ENCODE assay signal across 14 cellular contexts in the genomic region with DNA sequence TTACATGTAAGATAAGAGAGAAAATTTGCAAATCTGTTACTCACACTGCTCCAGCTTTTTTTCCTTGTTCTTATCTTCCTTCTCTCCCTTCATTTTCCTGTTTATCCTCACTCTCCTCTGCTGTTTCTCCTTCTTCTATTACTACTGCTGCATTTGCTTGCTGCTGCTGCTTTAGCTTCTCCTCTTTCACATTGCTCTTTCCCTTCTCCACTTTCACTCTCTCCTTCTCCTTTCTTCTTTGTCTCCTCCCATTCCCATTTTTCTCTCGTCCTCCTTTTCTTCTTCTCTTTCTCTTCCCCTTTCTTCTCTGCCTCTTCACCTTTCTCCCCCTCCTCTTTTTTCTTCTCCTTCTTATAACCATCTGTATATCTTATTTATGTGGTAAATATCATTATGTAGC.
DNase-seq lines count a peak whose midpoint lies in the region; ATAC-seq and TF ChIP-seq lines count a peak whose summit lies in the region.
"Had no signal": no experiment of that assay in that cellular context is flagged by ENCODE, and none has a peak within 500 bp of the region (broad histone marks: within the 10 kb centered on the region; RNA-seq: fewer than 3 reads in every experiment).

No MANE protein-coding gene starts in this region.

- no peaks in the 10 kb centered on the region for H3K79me2 ChIP-seq in OCI-LY7 (ENCODE audit: insufficient read depth, low read depth, low read length)

- CTCF ChIA-PET in activated CD8-positive, alpha-beta memory T cell treated with anti-CD3 and anti-CD28 coated beads, Interleukin-2, amount 10 ng/mL, durations not matched to agents 7 days and 5 days (lab: Charles Lee) = no interaction called here
- CTCF ChIA-PET in WTC11 (lab: Charles Lee) = no interaction called here
- CTCF ChIA-PET in OCI-LY7 (lab: Charles Lee; ENCODE audit: unreplicated experiment) = no interaction called here

- H3K9me3 ChIP-seq in OCI-LY7 (ENCODE audit: low read length) = 0 out of 2 replicates have a peak, but pooled peaks cover 4% of the 10 kb centered on the region
- H3K9me3 ChIP-seq: Caco-2 had no signal

- H3K4me3 ChIP-seq in OCI-LY7 (ENCODE audit: low read depth, low read length, poor library complexity, severe bottlenecking) = no peak overlapping the region

- no peak for DNase-seq in activated CD8-positive, alpha-beta memory T cell treated with anti-CD3 and anti-CD28 coated beads, Interleukin-2, amount 10 ng/mL, durations not matched to agents 7 days and 5 days
- DNase-seq in activated CD8-positive, alpha-beta memory T cell treated with anti-CD3 and anti-CD28 coated beads, Interleukin-2, amount 50 U/mL, for 4 hours = no peak
- peak; percentile 31 for DNase-seq in NCI-H69 (lab: John Stamatoyannopoulos, UW)
- DNase-seq in WTC11 (ENCODE audit: low spot score) = no peak
- DNase-seq in nephron progenitor cell = no peak
- DNase-seq in OCI-LY7 (ENCODE audit: low spot score) = no peak
- no peak for DNase-seq in NOMO-1 treated with DMSO at 0.1 percent for 48 hours (lab: John Stamatoyannopoulos, UW; ENCODE audit: unreplicated experiment)
- DNase-seq: ACHN; Caco-2; CD4-positive, alpha-beta T cell; HCEC 1CT; HFFc6 had no signal

- TF ChIP-seq CTCF in WTC11 (IDR thresholded peaks at IDR 0.05) = no peak
- TF ChIP-seq CTCF in nephron progenitor cell (IDR thresholded peaks at IDR 0.05) = no peak
- no peak for TF ChIP-seq CTCF in OCI-LY7 (conservative IDR thresholded peaks at IDR 0.05; ENCODE audit: low read length)

- ATAC-seq in activated CD8-positive, alpha-beta memory T cell treated with anti-CD3 and anti-CD28 coated beads, Interleukin-2, amount 10 ng/mL, durations not matched to agents 7 days and 5 days = no peak
- ATAC-seq in WTC11 = no peak

- H3K4me3 Mint-ChIP-seq in activated CD8-positive, alpha-beta memory T cell treated with anti-CD3 and anti-CD28 coated beads, Interleukin-2, amount 10 ng/mL, durations not matched to agents 7 days and 5 days = no peak overlapping the region
- no peak overlapping the region for H3K4me3 Mint-ChIP-seq in WTC11
- no peak overlapping the region for H3K4me3 Mint-ChIP-seq in nephron progenitor cell
- H3K4me3 Mint-ChIP-seq: CD4-positive, alpha-beta T cell; HFFc6 had no signal

- H3K4me1 ChIP-seq in OCI-LY7 (ENCODE audit: insufficient read depth, low read length, poor library complexity, severe bottlenecking) = no peaks in the 10 kb centered on the region
- H3K4me1 ChIP-seq: Caco-2 had no signal

- intact Hi-C loops in OCI-LY7 (cut with micrococcal nuclease; ENCODE audit: unreplicated experiment) = no loop called here

- no peak overlapping the region for H2AFZ ChIP-seq in OCI-LY7 (ENCODE audit: low read length)

- no peaks in the 10 kb centered on the region for H3K27me3 Mint-ChIP-seq in activated CD8-positive, alpha-beta memory T cell treated with anti-CD3 and anti-CD28 coated beads, Interleukin-2, amount 10 ng/mL, durations not matched to agents 7 days and 5 days
- H3K27me3 Mint-ChIP-seq in WTC11 (ENCODE audit: low read depth) (no peaks in the 10 kb centered on the region), nephron progenitor cell (ENCODE audit: low read depth, poor library complexity) (no peaks in the 10 kb centered on the region)
- H3K27me3 Mint-ChIP-seq: CD4-positive, alpha-beta T cell had no signal

- H3K36me3 Mint-ChIP-seq in activated CD8-positive, alpha-beta memory T cell treated with anti-CD3 and anti-CD28 coated beads, Interleukin-2, amount 10 ng/mL, durations not matched to agents 7 days and 5 days = no peaks in the 10 kb centered on the region
- H3K36me3 Mint-ChIP-seq in WTC11 (no peaks in the 10 kb centered on the region), nephron progenitor cell (ENCODE audit: low read depth) (no peaks in the 10 kb centered on the region)

- peak overlapping the region; percentile 2 for H3K27ac Mint-ChIP-seq in activated CD8-positive, alpha-beta memory T cell treated with anti-CD3 and anti-CD28 coated beads, Interleukin-2, amount 10 ng/mL, durations not matched to agents 7 days and 5 days
- H3K27ac Mint-ChIP-seq in WTC11 (peak overlapping the region; percentile 23), nephron progenitor cell (no peak overlapping the region)
- H3K27ac Mint-ChIP-seq: CD4-positive, alpha-beta T cell; HFFc6 had no signal

- H3K4me2 ChIP-seq in OCI-LY7 (ENCODE audit: low read length) = no peak overlapping the region

- H3K36me3 ChIP-seq in OCI-LY7 (ENCODE audit: insufficient read depth, low read length) = no peaks in the 10 kb centered on the region

- peaks cover 16% of the 10 kb centered on the region for H3K9me3 Mint-ChIP-seq in activated CD8-positive, alpha-beta memory T cell treated with anti-CD3 and anti-CD28 coated beads, Interleukin-2, amount 10 ng/mL, durations not matched to agents 7 days and 5 days (ENCODE audit: low read depth)
- peaks cover 9% of the 10 kb centered on the region for H3K9me3 Mint-ChIP-seq in WTC11
- H3K9me3 Mint-ChIP-seq in nephron progenitor cell = no peaks in the 10 kb centered on the region

- H4K20me1 ChIP-seq in OCI-LY7 (ENCODE audit: insufficient read depth, low read length) = no peaks in the 10 kb centered on the region

- POLR2A ChIA-PET in WTC11 (lab: Charles Lee) = no interaction called here
- POLR2A ChIA-PET in OCI-LY7 (lab: Charles Lee) = no interaction called here

- H3K4me1 Mint-ChIP-seq in activated CD8-positive, alpha-beta memory T cell treated with anti-CD3 and anti-CD28 coated beads, Interleukin-2, amount 10 ng/mL, durations not matched to agents 7 days and 5 days = no peaks in the 10 kb centered on the region
- H3K4me1 Mint-ChIP-seq in WTC11 = 0 out of 2 replicates have a peak, but pooled peaks cover 4% of the 10 kb centered on the region
- no peaks in the 10 kb centered on the region for H3K4me1 Mint-ChIP-seq in nephron progenitor cell

- no peaks in the 10 kb centered on the region for H3K9me2 ChIP-seq in OCI-LY7 (ENCODE audit: insufficient read depth, low read length)

- H3K27ac ChIP-seq in OCI-LY7 (ENCODE audit: low read depth, low read length, poor library complexity, severe bottlenecking) = no peak overlapping the region
- H3K27ac ChIP-seq: C4-2B, HL-60 had no signal

- no TSS peak for BruUV-seq in OCI-LY7 (replicated peaks; lab: Mats Ljungman, UMichigan)

TF ChIP-seq in WTC11, 78 proteins besides CTCF, POLR2A, EP300 and RAD21 (continues in another document):
- no peak for TF ChIP-seq ZNF423 (CRISPR knock-in tag; IDR thresholded peaks at IDR 0.05)
- no peak for TF ChIP-seq MYBL2 (CRISPR knock-in tag; IDR thresholded peaks at IDR 0.05)
- no peak for TF ChIP-seq PRRX2 (CRISPR knock-in tag; IDR thresholded peaks at IDR 0.05)
- TF ChIP-seq ZBTB43 (CRISPR knock-in tag; IDR thresholded peaks at IDR 0.05) = no peak
- TF ChIP-seq, protein P1, sequence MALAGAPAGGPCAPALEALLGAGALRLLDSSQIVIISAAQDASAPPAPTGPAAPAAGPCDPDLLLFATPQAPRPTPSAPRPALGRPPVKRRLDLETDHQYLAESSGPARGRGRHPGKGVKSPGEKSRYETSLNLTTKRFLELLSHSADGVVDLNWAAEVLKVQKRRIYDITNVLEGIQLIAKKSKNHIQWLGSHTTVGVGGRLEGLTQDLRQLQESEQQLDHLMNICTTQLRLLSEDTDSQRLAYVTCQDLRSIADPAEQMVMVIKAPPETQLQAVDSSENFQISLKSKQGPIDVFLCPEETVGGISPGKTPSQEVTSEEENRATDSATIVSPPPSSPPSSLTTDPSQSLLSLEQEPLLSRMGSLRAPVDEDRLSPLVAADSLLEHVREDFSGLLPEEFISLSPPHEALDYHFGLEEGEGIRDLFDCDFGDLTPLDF (CRISPR knock-in tag; IDR thresholded peaks at IDR 0.05) = no peak
- TF ChIP-seq ZNF317 (CRISPR knock-in tag; IDR thresholded peaks at IDR 0.05; ENCODE audit: borderline replicate concordance, low read depth) = no peak
- TF ChIP-seq ZNF219 (CRISPR knock-in tag; IDR thresholded peaks at IDR 0.05; ENCODE audit: borderline replicate concordance) = no peak
- no peak for TF ChIP-seq FOXP4 (CRISPR knock-in tag; IDR thresholded peaks at IDR 0.05)
- TF ChIP-seq NR2C2 (CRISPR knock-in tag; IDR thresholded peaks at IDR 0.05) = no peak
- no peak for TF ChIP-seq SMAD3 (CRISPR knock-in tag; IDR thresholded peaks at IDR 0.05; ENCODE audit: borderline replicate concordance)
- no peak for TF ChIP-seq SMAD4 (CRISPR knock-in tag; IDR thresholded peaks at IDR 0.05)
